In the genomic region with DNA sequence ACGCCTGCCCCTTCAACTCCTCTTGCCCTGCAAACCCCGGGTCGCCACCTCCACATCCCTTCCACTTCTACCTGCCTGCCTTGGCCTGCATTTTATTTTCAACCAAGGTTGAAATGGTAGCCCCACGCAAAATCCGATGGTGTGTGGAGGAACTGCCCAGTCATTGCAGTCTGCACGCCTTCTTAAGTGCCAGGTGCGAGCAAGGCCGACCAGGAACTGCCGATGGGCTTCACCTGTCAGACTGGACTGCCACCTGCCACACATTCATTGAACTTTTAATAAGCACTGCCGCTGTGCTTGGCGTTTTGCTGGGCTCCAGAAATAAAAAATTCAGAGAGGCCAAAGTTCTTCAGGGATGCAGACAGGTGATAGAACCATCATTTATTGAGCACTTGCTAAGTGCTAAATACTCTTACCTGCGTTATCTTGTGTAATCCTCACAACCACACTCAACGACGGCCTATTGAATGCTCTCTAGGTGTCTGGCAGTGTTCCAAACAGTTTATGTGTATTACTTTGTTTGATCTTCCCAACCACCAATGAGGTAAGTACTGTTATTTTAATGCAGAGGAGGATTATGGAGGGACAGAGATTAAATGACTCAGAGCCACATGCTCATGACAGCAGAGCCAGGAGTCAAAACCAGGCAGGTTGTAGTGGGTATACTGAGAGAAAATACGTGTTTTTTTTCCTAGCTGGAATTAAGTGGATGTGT, we compare ENCODE assay signal across 8 cellular contexts. TPM values are rescaled to one million over a fixed set of nuclear protein-coding genes. Genes with fewer than 3 reads are reported as not detected.
DNase-seq lines count a peak whose midpoint lies in the region; TF ChIP-seq lines count a peak whose summit lies in the region.

No MANE protein-coding gene starts in this region.

- no peak overlapping the region for H3K4me2 ChIP-seq in Karpas-422 (ENCODE audit: low read depth, low read length, poor library complexity, severe bottlenecking)

- no peaks in the 10 kb centered on the region for H3K9me2 ChIP-seq in Karpas-422 (replicated peaks; ENCODE audit: insufficient read depth, low read length)

- H3K4me1 ChIP-seq in CD8-positive, alpha-beta memory T cell (ENCODE audit: insufficient read depth, low read length): peaks cover 7% of the 10 kb centered on the region
- peaks cover 0 to 16% (median 9%) of the 10 kb centered on the region in 4 donors for H3K4me1 ChIP-seq in sigmoid colon
- no peaks in the 10 kb centered on the region for H3K4me1 ChIP-seq in Karpas-422 (ENCODE audit: low read length)

- H3K9me3 Mint-ChIP-seq in CD8-positive, alpha-beta memory T cell: no peaks in the 10 kb centered on the region
- no peaks in the 10 kb centered on the region for H3K9me3 Mint-ChIP-seq in activated T-helper 1 cell treated with anti-CD3 and anti-CD28 coated beads, Interleukin-12 subunit alpha, Interleukin-12 subunit beta, Interleukin-2, Interleukin-4 antibody, amounts not matched to agents 30 ng/mL and 10 ng/mL and 1 ng/mL, durations not matched to agents 14 hours and 24 hours and 36 hours

- no peak overlapping the region for H3K27ac Mint-ChIP-seq in CD8-positive, alpha-beta memory T cell
- peak overlapping the region; percentile 45 for H3K27ac Mint-ChIP-seq in activated T-helper 1 cell treated with anti-CD3 and anti-CD28 coated beads, Interleukin-12 subunit alpha, Interleukin-12 subunit beta, Interleukin-2, Interleukin-4 antibody, amounts not matched to agents 30 ng/mL and 10 ng/mL and 1 ng/mL, durations not matched to agents 14 hours and 24 hours and 36 hours

- no peaks in the 10 kb centered on the region for H4K20me1 ChIP-seq in Karpas-422 (ENCODE audit: insufficient read depth, low read depth, low read length)

- POLR2A ChIA-PET in CD8-positive, alpha-beta memory T cell (lab: Charles Lee): no interaction called here

- H3K36me3 Mint-ChIP-seq in CD8-positive, alpha-beta memory T cell: no peaks in the 10 kb centered on the region
- no peaks in the 10 kb centered on the region for H3K36me3 Mint-ChIP-seq in activated T-helper 1 cell treated with anti-CD3 and anti-CD28 coated beads, Interleukin-12 subunit alpha, Interleukin-12 subunit beta, Interleukin-2, Interleukin-4 antibody, amounts not matched to agents 30 ng/mL and 10 ng/mL and 1 ng/mL, durations not matched to agents 14 hours and 24 hours and 36 hours (ENCODE audit: low read depth)

- no peak for TF ChIP-seq CTCF in sigmoid colon (IDR thresholded peaks at IDR 0.05)

- WGBS in sigmoid colon, 2 donors: 9 to 36% methylated on average over 15 of the region's 15 CpGs

- H3K79me2 ChIP-seq in Karpas-422 (ENCODE audit: low read length): no peaks in the 10 kb centered on the region

- peaks cover 5 to 18% (median 5%) of the 10 kb centered on the region in 3 donors for H3K4me1 Mint-ChIP-seq in CD8-positive, alpha-beta memory T cell
- peaks cover 17% of the 10 kb centered on the region for H3K4me1 Mint-ChIP-seq in activated T-helper 1 cell treated with anti-CD3 and anti-CD28 coated beads, Interleukin-12 subunit alpha, Interleukin-12 subunit beta, Interleukin-2, Interleukin-4 antibody, amounts not matched to agents 30 ng/mL and 10 ng/mL and 1 ng/mL, durations not matched to agents 14 hours and 24 hours and 36 hours (ENCODE audit: low read depth)

- peak overlapping the region; percentile 5 for H3K4me3 ChIP-seq in CD8-positive, alpha-beta memory T cell (ENCODE audit: low read length)
- peak overlapping the region; percentile 42 to 55 (median 50) for H3K4me3 ChIP-seq in sigmoid colon
- H3K4me3 ChIP-seq in Karpas-422 (ENCODE audit: low read length): no peak overlapping the region

- no peak for TF ChIP-seq POLR2A in sigmoid colon (IDR thresholded peaks at IDR 0.05)

- H3K9ac ChIP-seq in Karpas-422 (ENCODE audit: low read length): no peak overlapping the region

- peaks cover 30 to 78% of the 10 kb centered on the region in 2 donors for H3K27me3 Mint-ChIP-seq in CD8-positive, alpha-beta memory T cell
- H3K27me3 Mint-ChIP-seq in activated T-helper 1 cell treated with anti-CD3 and anti-CD28 coated beads, Interleukin-12 subunit alpha, Interleukin-12 subunit beta, Interleukin-2, Interleukin-4 antibody, amounts not matched to agents 30 ng/mL and 10 ng/mL and 1 ng/mL, durations not matched to agents 14 hours and 24 hours and 36 hours (ENCODE audit: insufficient read depth): peaks cover 24% of the 10 kb centered on the region

- no peaks in the 10 kb centered on the region for H3K36me3 ChIP-seq in CD8-positive, alpha-beta memory T cell (ENCODE audit: insufficient read depth, low read length)
- H3K36me3 ChIP-seq in sigmoid colon: no peaks in the 10 kb centered on the region
- H3K36me3 ChIP-seq in Karpas-422 (ENCODE audit: insufficient read depth, low read length): no peaks in the 10 kb centered on the region

- H2AFZ ChIP-seq in Karpas-422 (ENCODE audit: low read length): no peak overlapping the region

- peaks cover 3% of the 10 kb centered on the region for H3K27me3 ChIP-seq in CD8-positive, alpha-beta memory T cell (ENCODE audit: insufficient read depth, low read length, poor library complexity, severe bottlenecking)
- no peaks in the 10 kb centered on the region for H3K27me3 ChIP-seq in sigmoid colon
- no peaks in the 10 kb centered on the region for H3K27me3 ChIP-seq in Karpas-422 (ENCODE audit: low read length)

- intact Hi-C loops in activated T-helper 1 cell treated with anti-CD3 and anti-CD28 coated beads, Interleukin-12 subunit alpha, Interleukin-12 subunit beta, Interleukin-2, Interleukin-4 antibody, amounts not matched to agents 30 ng/mL and 10 ng/mL and 1 ng/mL, durations not matched to agents 14 hours and 24 hours and 36 hours (cut with micrococcal nuclease): loop anchor here (2.0 to 10.0 kb wide), 3 partner anchors 34 to 459 kb away; a partner anchor contains a TSS
- intact Hi-C loops in sigmoid colon (cut with DNase I): no loop called here

- H3K27ac ChIP-seq in CD8-positive, alpha-beta memory T cell (ENCODE audit: low read depth, low read length): no peak overlapping the region
- H3K27ac ChIP-seq in sigmoid colon (peak overlapping the region in 2 of 4 donors; percentile 23 to 27), Karpas-422 (ENCODE audit: low read length) (no peak overlapping the region)

- no peaks in the 10 kb centered on the region for H3K9me3 ChIP-seq in CD8-positive, alpha-beta memory T cell (ENCODE audit: low read length)
- no peaks in the 10 kb centered on the region for H3K9me3 ChIP-seq in sigmoid colon
- H3K9me3 ChIP-seq in Karpas-422 (ENCODE audit: low read length): no peaks in the 10 kb centered on the region

- peak in 1 of 5 donors; percentile 69 for DNase-seq in CD8-positive, alpha-beta memory T cell
- DNase-seq in NCI-H2081 treated with DMSO at 0.1 percent for 48 hours (lab: John Stamatoyannopoulos, UW): peak; percentile 86
- DNase-seq in activated T-helper 1 cell treated with anti-CD3 and anti-CD28 coated beads, Interleukin-12 subunit alpha, Interleukin-12 subunit beta, Interleukin-2, Interleukin-4 antibody, amounts not matched to agents 30 ng/mL and 10 ng/mL and 1 ng/mL, durations not matched to agents 14 hours and 24 hours and 36 hours (ENCODE audit: low spot score): no peak
- DNase-seq in glomerular visceral epithelial cell (ENCODE audit: extremely low spot score): peak; percentile 69
- no peak for DNase-seq in sigmoid colon
- DNase-seq in Karpas-422: no peak
- no peak for DNase-seq in pons (ENCODE audit: low spot score)
- no peak for DNase-seq in germinal center (ENCODE audit: low spot score)

- peak overlapping the region in 6 of 7 donors; percentile 60 to 89 (median 79) for H3K4me3 Mint-ChIP-seq in CD8-positive, alpha-beta memory T cell
- H3K4me3 Mint-ChIP-seq in activated T-helper 1 cell treated with anti-CD3 and anti-CD28 coated beads, Interleukin-12 subunit alpha, Interleukin-12 subunit beta, Interleukin-2, Interleukin-4 antibody, amounts not matched to agents 30 ng/mL and 10 ng/mL and 1 ng/mL, durations not matched to agents 14 hours and 24 hours and 36 hours: peak overlapping the region; percentile 86

- no peak for TF ChIP-seq EP300 in sigmoid colon (IDR thresholded peaks at IDR 0.05)

- CTCF ChIA-PET in CD8-positive, alpha-beta memory T cell (lab: Charles Lee): no interaction called here

RNA-seq across cellular contexts. Expression of a gene that starts 36.2 kb away (rescaled TPM):
- under 1 TPM; 0.35 TPM for total RNA-seq in CD8-positive, alpha-beta memory T cell
- not detected for polyA plus RNA-seq in CD8-positive, alpha-beta memory T cell
- total RNA-seq in activated T-helper 1 cell treated with anti-CD3 and anti-CD28 coated beads, Interleukin-12 subunit alpha, Interleukin-12 subunit beta, Interleukin-2, Interleukin-4 antibody, amounts not matched to agents 30 ng/mL and 10 ng/mL and 1 ng/mL, durations not matched to agents 14 hours and 24 hours and 36 hours: 0.10 and 0.13 TPM in 2 replicates
- total RNA-seq in sigmoid colon: 1 to 10 TPM; 3.7 to 7.1 (median 6.6) TPM
- polyA plus RNA-seq in sigmoid colon: 1 to 10 TPM in 2 of 3 donors, under 1 TPM in 1; 0.23 to 1.3 (median 1.2) TPM
- not detected in 2 replicates for total RNA-seq in Karpas-422 (2014; rRNA removed; shearing (Covaris generic); ENCODE audit: low replicate concordance)

Comparison
In these comparisons a context has a peak if more than half of its experiments do, and no peak if none do; other contexts are left out.
1. DNase-seq: peak in NCI-H2081 treated with DMSO at 0.1 percent for 48 hours (single experiment) and glomerular visceral epithelial cell (single experiment); none in activated T-helper 1 cell treated with anti-CD3 and anti-CD28 coated beads, Interleukin-12 subunit alpha, Interleukin-12 subunit beta, Interleukin-2, Interleukin-4 antibody, amounts not matched to agents 30 ng/mL and 10 ng/mL and 1 ng/mL, durations not matched to agents 14 hours and 24 hours and 36 hours (single experiment), sigmoid colon (single experiment), Karpas-422 (single experiment), pons (single experiment) and germinal center (single experiment).